25 cellular contexts compared by ENCODE assay signal in genomic region chr6:21359926-21360325, GRCh38.
"Had no signal": no experiment of that assay in that cellular context is flagged by ENCODE, and none has a peak within 500 bp of the region (broad histone marks: within the 10 kb centered on the region; RNA-seq: fewer than 3 reads in every experiment).

No MANE protein-coding gene starts in this region.

- H3K9me3 ChIP-seq: esophagus squamous epithelium, heart right ventricle, right lobe of liver, suprapubic skin, transverse colon, vagina had no signal

- DNase-seq: dermis blood vessel endothelial cell; effector memory CD4-positive, alpha-beta T cell; esophagus squamous epithelium; foreskin melanocyte; glutamatergic neuron; heart right ventricle; hippocampal formation; immature natural killer cell; islet precursor cell; mesenchymal stem cell; midbrain; naive thymus-derived CD4-positive, alpha-beta T cell; right lobe of liver; stimulated activated CD4-positive, alpha-beta T cell treated with anti-CD3 and anti-CD28 coated beads, Interleukin-15, amount 100 ng/mL, for 24 hours; stimulated activated CD4-positive, alpha-beta T cell treated with anti-CD3 and anti-CD28 coated beads, Interleukin-2, amount 100 ng/mL, for 48 hours; stimulated activated naive B cell treated with anti-CD40 and anti-IgM and Interleukin-4, amounts not matched to agents 10 μg/mL and 1 μg/mL and 100 μg/mL, for 72 hours had no signal

- H3K27me3 ChIP-seq: esophagus squamous epithelium, heart right ventricle, neural progenitor cell, right lobe of liver, suprapubic skin, transverse colon, vagina had no signal

- ATAC-seq: heart right ventricle; left lobe of liver; naive thymus-derived CD4-positive, alpha-beta T cell; right lobe of liver; stimulated activated naive B cell treated with anti-CD40 and anti-IgM and Interleukin-4, amounts not matched to agents 10 μg/mL and 1 μg/mL and 100 μg/mL, for 72 hours had no signal

- H3K4me3 ChIP-seq: coronary artery, esophagus squamous epithelium, heart right ventricle, neural progenitor cell, right lobe of liver, suprapubic skin, transverse colon, vagina had no signal

- H3K27ac ChIP-seq: coronary artery, esophagus squamous epithelium, heart right ventricle, neural progenitor cell, parathyroid adenoma, right lobe of liver, suprapubic skin, transverse colon, vagina had no signal

- H3K36me3 ChIP-seq: esophagus squamous epithelium, heart right ventricle, neural progenitor cell, right lobe of liver, suprapubic skin, transverse colon, vagina had no signal

- H2AFZ ChIP-seq: neural progenitor cell, parathyroid adenoma had no signal

- H3K4me2 ChIP-seq: neural progenitor cell had no signal

- H3K79me2 ChIP-seq: parathyroid adenoma had no signal

- H3K4me1 ChIP-seq: esophagus squamous epithelium, heart right ventricle, neural progenitor cell, parathyroid adenoma, right lobe of liver, suprapubic skin, transverse colon, vagina had no signal

- H3K9ac ChIP-seq: neural progenitor cell, parathyroid adenoma had no signal

- FAIRE-seq: endothelial cell of umbilical vein, small intestine had no signal
